Comparison of ENCODE assay signal across 8 cellular contexts in the genomic region with DNA sequence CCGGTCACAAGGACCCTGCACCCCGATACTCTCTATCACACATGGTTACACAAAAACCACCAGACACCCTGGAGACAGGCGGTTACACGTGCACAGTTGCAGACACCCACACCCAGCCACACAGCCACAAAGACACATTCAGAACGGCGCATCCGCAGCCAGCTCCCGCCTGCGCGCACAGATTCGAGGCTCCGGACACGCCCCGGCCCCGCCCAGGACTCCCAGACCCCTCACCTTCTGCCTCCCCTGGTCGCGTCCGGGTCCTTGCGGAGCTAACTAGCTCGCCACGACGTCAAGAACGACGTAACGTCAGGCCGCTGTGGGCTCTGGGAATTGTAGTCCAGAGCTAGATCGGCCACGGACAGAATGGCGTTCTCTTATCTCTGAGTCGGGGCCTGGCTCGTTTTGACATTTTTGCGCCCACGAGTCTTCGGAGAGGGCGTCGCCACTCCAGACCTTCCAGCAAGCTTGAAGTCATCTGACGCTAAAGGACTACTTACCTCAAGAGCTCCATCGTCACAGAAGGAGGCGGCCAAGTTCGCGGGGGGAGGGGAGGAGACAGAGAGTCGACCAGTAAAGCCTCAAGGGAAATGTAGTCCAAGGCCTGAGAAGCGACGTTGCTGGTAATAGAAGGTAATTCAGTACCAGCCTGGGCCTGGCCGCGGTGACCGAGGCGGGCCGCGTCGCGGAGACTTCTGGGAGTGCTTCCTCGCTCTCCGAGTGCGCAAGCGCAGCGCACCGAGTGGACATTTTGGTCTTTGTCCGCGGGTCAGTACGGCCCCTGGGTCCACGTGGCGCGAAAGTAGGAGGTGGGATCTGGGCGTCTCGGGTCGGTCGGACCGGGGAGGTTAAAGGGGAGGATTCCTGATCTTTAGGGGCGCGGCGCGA.
DNase-seq lines count a peak whose midpoint lies in the region; ATAC-seq and TF ChIP-seq lines count a peak whose summit lies in the region.

A gene (plus strand): TSS at position 719 of the 888 bp plus-strand sequence. CDS start 21,335 bp downstream, outside the sequence.
A gene (minus strand): TSS at position 278 of the 888 bp plus-strand sequence. CDS start 12,680 bp downstream, outside the sequence.

- H3K4me3 ChIP-seq in BLaER1 treated with 17β-estradiol and CSF1 and Interleukin-3, amounts not matched to agents 10 nM and 100 nM, result peak within 1 kb of the TSS; percentile 72 to 83 (median 78)
- peak within 1 kb of the TSS; percentile 90 for H3K4me3 ChIP-seq in coronary artery

- no peaks in the 10 kb centered on the region for H3K27me3 ChIP-seq in BLaER1 treated with 17β-estradiol and CSF1 and Interleukin-3, amounts not matched to agents 10 nM and 100 nM
- H3K27me3 ChIP-seq in layer of hippocampus (ENCODE audit: control insufficient read depth, insufficient read depth, low read length), result no peaks in the 10 kb centered on the region

- ATAC-seq in GM19324 (IDR thresholded peaks at IDR 0.05; ENCODE audit: low FRiP score, unreplicated experiment) (peak; percentile 94), HG03457 (IDR thresholded peaks at IDR 0.05; ENCODE audit: unreplicated experiment) (peak; percentile 90)

- peak within 1 kb of the TSS; percentile 91 to 100 (median 97) for H3K27ac ChIP-seq in BLaER1 treated with 17β-estradiol and CSF1 and Interleukin-3, amounts not matched to agents 10 nM and 100 nM
- H3K27ac ChIP-seq in coronary artery (peak within 1 kb of the TSS; percentile 96 to 97), layer of hippocampus (ENCODE audit: low read depth, low read length) (peak within 1 kb of the TSS; percentile 97)

- H3K4me1 ChIP-seq in BLaER1 treated with 17β-estradiol and CSF1 and Interleukin-3, amounts not matched to agents 10 nM and 100 nM, result peaks cover 30 to 46% (median 37%) of the 10 kb centered on the region in 10 experiments

- H3K9ac ChIP-seq in BLaER1 treated with 17β-estradiol and CSF1 and Interleukin-3, amounts not matched to agents 10 nM and 100 nM, result peak within 1 kb of the TSS; percentile 90 to 100 (median 96)

- TF ChIP-seq CTCF in coronary artery (IDR thresholded peaks at IDR 0.05), result no peak

- peak within 1 kb of the TSS; percentile 86 to 99 (median 95) for H3K4me2 ChIP-seq in BLaER1 treated with 17β-estradiol and CSF1 and Interleukin-3, amounts not matched to agents 10 nM and 100 nM

- peak; percentile 99 for DNase-seq in NCI-H524 (lab: John Stamatoyannopoulos, UW)
- DNase-seq in activated CD4-positive, alpha-beta T cell treated with anti-CD3 and anti-CD28 coated beads for 4 hours, result peak; percentile 92 to 95
- DNase-seq in coronary artery (ENCODE audit: low spot score), result peak; percentile 99
- DNase-seq in stimulated activated CD4-positive, alpha-beta T cell treated with anti-CD3 and anti-CD28 coated beads, Interleukin-1b, Interleukin-23, amount 100 ng/mL, for 24 hours (ENCODE audit: low read depth in 4 of 4, low spot score in 1 of 4), result peak; percentile 83 to 97 (median 94)

- peaks cover 6 to 36% (median 33%) of the 10 kb centered on the region in 11 experiments; a peak in 21 of 22 replicates for H4K20me1 ChIP-seq in BLaER1 treated with 17β-estradiol and CSF1 and Interleukin-3, amounts not matched to agents 10 nM and 100 nM

- 0 out of 22 replicates have a peak, but pooled peaks cover 0 to 3% (median 0%) of the 10 kb centered on the region in 11 experiments for H3K9me3 ChIP-seq in BLaER1 treated with 17β-estradiol and CSF1 and Interleukin-3, amounts not matched to agents 10 nM and 100 nM (replicated peaks in 1 of 11)

- peaks cover 13 to 35% (median 33%) of the 10 kb centered on the region in 11 experiments for H3K36me3 ChIP-seq in BLaER1 treated with 17β-estradiol and CSF1 and Interleukin-3, amounts not matched to agents 10 nM and 100 nM

Comparison
In these comparisons a context has a peak if more than half of its experiments do, and no peak if none do; other contexts are left out.
1. Peak in every context shown above with its lines: DNase-seq, ATAC-seq, H3K4me3 ChIP-seq and H3K27ac ChIP-seq.